Comparison of ENCODE assay signal across 8 cellular contexts in the genomic region with DNA sequence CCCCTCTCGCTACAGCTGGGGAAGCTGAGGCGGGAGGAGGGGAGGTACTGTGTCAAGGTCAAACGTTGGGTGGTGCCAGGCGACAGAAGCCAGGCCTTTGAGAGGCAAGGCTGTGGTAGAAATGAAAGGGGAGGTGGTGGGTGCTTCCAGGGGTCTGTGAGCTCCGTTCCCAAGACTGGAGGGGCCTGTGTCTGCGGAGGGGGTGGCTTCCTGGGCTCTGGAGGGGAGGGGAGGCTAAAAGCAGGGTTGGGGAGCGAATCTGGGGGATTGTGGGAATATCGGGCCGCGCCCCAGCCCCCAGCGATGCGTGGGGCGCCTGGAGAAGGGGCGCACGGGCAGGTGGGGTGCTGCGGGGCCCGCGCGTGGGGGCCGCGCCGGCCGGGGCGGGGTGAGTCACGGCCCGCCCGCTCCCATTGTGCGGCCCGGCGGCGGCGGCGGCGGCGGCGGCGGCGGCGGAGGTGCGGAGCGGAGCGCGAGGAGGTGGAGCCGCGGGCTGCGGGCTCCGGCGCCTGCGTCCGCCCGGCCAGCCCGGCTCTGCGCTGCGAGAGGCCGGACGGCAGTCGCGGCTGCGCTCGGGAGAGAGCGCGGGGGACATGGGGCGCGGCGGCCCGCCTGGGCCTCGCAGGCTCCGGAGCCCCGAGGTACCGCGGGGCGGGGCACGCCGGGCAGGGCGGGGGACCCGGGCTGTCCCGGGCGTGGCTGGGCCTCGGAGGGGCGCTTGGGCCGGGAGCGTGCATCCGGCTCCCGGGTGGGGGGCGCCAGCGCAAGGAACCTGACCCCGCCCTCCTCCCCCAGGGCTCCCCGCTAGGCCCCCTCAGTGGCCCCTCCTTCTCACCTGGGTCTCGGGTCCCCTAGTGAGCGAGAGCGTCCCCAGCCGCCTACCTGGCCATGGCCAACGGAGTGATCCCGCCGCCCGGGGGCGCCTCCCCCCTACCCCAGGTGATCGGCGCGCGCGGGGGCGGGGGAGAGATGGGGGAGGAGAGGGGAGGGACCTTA. TPM values are rescaled to one million over a fixed set of nuclear protein-coding genes. Genes with fewer than 3 reads are reported as not detected.
DNase-seq lines count a peak whose midpoint lies in the region; ATAC-seq and TF ChIP-seq lines count a peak whose summit lies in the region.

A gene with protein sequence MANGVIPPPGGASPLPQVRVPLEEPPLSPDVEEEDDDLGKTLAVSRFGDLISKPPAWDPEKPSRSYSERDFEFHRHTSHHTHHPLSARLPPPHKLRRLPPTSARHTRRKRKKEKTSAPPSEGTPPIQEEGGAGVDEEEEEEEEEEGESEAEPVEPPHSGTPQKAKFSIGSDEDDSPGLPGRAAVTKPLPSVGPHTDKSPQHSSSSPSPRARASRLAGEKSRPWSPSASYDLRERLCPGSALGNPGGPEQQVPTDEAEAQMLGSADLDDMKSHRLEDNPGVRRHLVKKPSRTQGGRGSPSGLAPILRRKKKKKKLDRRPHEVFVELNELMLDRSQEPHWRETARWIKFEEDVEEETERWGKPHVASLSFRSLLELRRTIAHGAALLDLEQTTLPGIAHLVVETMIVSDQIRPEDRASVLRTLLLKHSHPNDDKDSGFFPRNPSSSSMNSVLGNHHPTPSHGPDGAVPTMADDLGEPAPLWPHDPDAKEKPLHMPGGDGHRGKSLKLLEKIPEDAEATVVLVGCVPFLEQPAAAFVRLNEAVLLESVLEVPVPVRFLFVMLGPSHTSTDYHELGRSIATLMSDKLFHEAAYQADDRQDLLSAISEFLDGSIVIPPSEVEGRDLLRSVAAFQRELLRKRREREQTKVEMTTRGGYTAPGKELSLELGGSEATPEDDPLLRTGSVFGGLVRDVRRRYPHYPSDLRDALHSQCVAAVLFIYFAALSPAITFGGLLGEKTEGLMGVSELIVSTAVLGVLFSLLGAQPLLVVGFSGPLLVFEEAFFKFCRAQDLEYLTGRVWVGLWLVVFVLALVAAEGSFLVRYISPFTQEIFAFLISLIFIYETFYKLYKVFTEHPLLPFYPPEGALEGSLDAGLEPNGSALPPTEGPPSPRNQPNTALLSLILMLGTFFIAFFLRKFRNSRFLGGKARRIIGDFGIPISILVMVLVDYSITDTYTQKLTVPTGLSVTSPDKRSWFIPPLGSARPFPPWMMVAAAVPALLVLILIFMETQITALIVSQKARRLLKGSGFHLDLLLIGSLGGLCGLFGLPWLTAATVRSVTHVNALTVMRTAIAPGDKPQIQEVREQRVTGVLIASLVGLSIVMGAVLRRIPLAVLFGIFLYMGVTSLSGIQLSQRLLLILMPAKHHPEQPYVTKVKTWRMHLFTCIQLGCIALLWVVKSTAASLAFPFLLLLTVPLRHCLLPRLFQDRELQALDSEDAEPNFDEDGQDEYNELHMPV (plus strand): TSS at position 526 of the 996 bp plus-strand sequence. CDS start 363 bp downstream, at position 889.

- H3K9ac ChIP-seq in HUES6 (ENCODE audit: low read length): peak within 1 kb of the TSS; percentile 32

- no peak for TF ChIP-seq CTCF in CD4-positive, alpha-beta T cell (IDR thresholded peaks at IDR 0.05)
- peak in 2 of 12 donors; percentile 17 to 34 for TF ChIP-seq CTCF in heart left ventricle (IDR thresholded peaks at IDR 0.05)

- H3K27ac Mint-ChIP-seq in CD4-positive, alpha-beta T cell: no peak within 1 kb of the TSS
- H3K27ac Mint-ChIP-seq in activated naive CD8-positive, alpha-beta T cell: no peak within 1 kb of the TSS

- TF ChIP-seq POLR2A in heart left ventricle (IDR thresholded peaks at IDR 0.05): peak in 1 of 2 donors; percentile 34

- peaks cover 49% of the 10 kb centered on the region for H3K27me3 Mint-ChIP-seq in CD4-positive, alpha-beta T cell
- peaks cover 5% of the 10 kb centered on the region for H3K27me3 Mint-ChIP-seq in activated naive CD8-positive, alpha-beta T cell

- WGBS in heart left ventricle, 4 donors: 2 to 10% (median 3%) methylated on average over 24 to 103 of the region's 103 CpGs

- no peaks in the 10 kb centered on the region for H3K9me3 Mint-ChIP-seq in CD4-positive, alpha-beta T cell
- H3K9me3 Mint-ChIP-seq in activated naive CD8-positive, alpha-beta T cell (ENCODE audit: low read depth): no peaks in the 10 kb centered on the region

- H3K4me3 Mint-ChIP-seq in CD4-positive, alpha-beta T cell: peak within 1 kb of the TSS; percentile 81
- H3K4me3 Mint-ChIP-seq in activated naive CD8-positive, alpha-beta T cell: peak within 1 kb of the TSS; percentile 84

- H3K4me1 ChIP-seq in HUES6 (ENCODE audit: control insufficient read depth, insufficient read depth, low read length) (peaks cover 16% of the 10 kb centered on the region), heart left ventricle (peaks cover 0 to 67% (median 6%) of the 10 kb centered on the region in 12 donors)

- H3K4me3 ChIP-seq in HUES6 (ENCODE audit: low read depth, low read length) (peak within 1 kb of the TSS; percentile 59), heart left ventricle (peak within 1 kb of the TSS; percentile 44 to 71 (median 60))

- POLR2A ChIA-PET in CD4-positive, alpha-beta T cell (lab: Charles Lee): interaction anchor here (1.7 kb wide), 1 partner anchor 30 kb away, joined by 3 read pairs; a partner anchor contains a TSS

- DNase-seq in CD4-positive, alpha-beta T cell: peak in 2 of 10 experiments; percentile 11 to 30
- DNase-seq in heart left ventricle (peak in 3 of 5 donors; percentile 52 to 79 (median 67)), renal cortical epithelial cell (ENCODE audit: low read depth) (no peak)
- DNase-seq in stimulated activated CD4-positive, alpha-beta T cell treated with anti-CD3 and anti-CD28 coated beads, Interleukin-4, amount 100 ng/mL, for 4 hours: no peak
- no peak for DNase-seq in effector CD4-positive, alpha-beta T cell

- peaks cover 29% of the 10 kb centered on the region for H3K27me3 ChIP-seq in CD4-positive, alpha-beta T cell (ENCODE audit: control insufficient read depth, insufficient read depth, low read length)
- peaks cover 10% of the 10 kb centered on the region for H3K27me3 ChIP-seq in HUES6 (ENCODE audit: control insufficient read depth, insufficient read depth, low read length)
- H3K27me3 ChIP-seq in heart left ventricle: peaks cover 0 to 12% (median 6%) of the 10 kb centered on the region in 9 donors

- peak; percentile 69 for ATAC-seq in CD4-positive, alpha-beta T cell (ENCODE audit: poor library complexity)
- ATAC-seq in heart left ventricle (peak in 2 of 4 donors; percentile 8 to 14), GM21526 (IDR thresholded peaks at IDR 0.05; ENCODE audit: low FRiP score, unreplicated experiment) (no peak)

- H3K27ac ChIP-seq in CD4-positive, alpha-beta T cell (ENCODE audit: low read depth, low read length): no peak within 1 kb of the TSS
- H3K27ac ChIP-seq in HUES6 (ENCODE audit: low read depth, low read length): no peak within 1 kb of the TSS
- peak within 1 kb of the TSS; percentile 76 to 100 (median 95) for H3K27ac ChIP-seq in heart left ventricle

- H3K4me1 Mint-ChIP-seq in CD4-positive, alpha-beta T cell (ENCODE audit: low read depth): peaks cover 5% of the 10 kb centered on the region
- peaks cover 5% of the 10 kb centered on the region for H3K4me1 Mint-ChIP-seq in activated naive CD8-positive, alpha-beta T cell (ENCODE audit: low read depth)

- CTCF ChIA-PET in CD4-positive, alpha-beta T cell (lab: Charles Lee): no interaction called here

- H3K36me3 ChIP-seq in HUES6 (ENCODE audit: control insufficient read depth, insufficient read depth, low read length): peaks cover 3% of the 10 kb centered on the region; the same call in 1 of the 2 replicates
- peaks cover 0 to 5% (median 0%) of the 10 kb centered on the region in 9 donors for H3K36me3 ChIP-seq in heart left ventricle

- no peaks in the 10 kb centered on the region for H3K36me3 Mint-ChIP-seq in CD4-positive, alpha-beta T cell (ENCODE audit: low read depth)
- no peaks in the 10 kb centered on the region for H3K36me3 Mint-ChIP-seq in activated naive CD8-positive, alpha-beta T cell

- H3K9me3 ChIP-seq in CD4-positive, alpha-beta T cell (ENCODE audit: control insufficient read depth, low read length): no peaks in the 10 kb centered on the region
- H3K9me3 ChIP-seq in HUES6 (ENCODE audit: control insufficient read depth, insufficient read depth, low read depth, low read length): no peaks in the 10 kb centered on the region
- H3K9me3 ChIP-seq in heart left ventricle: no peaks in the 10 kb centered on the region

- intact Hi-C loops in CD4-positive, alpha-beta T cell (cut with DNase I, micrococcal nuclease): no loop called here
- intact Hi-C loops in heart left ventricle (cut with DNase I): loop anchor here in 2 of 10 donors (1.0 to 10.0 kb wide), 4 partner anchors 17 to 223 kb away; a partner anchor contains a TSS

RNA-seq across cellular contexts. Expression of the gene that starts here (rescaled TPM):
- total RNA-seq in CD4-positive, alpha-beta T cell: under 1 TPM; 0.16 to 0.20 TPM
- total RNA-seq in heart left ventricle (100 to 1,000 TPM; 249 to 507 (median 428) TPM), renal cortical epithelial cell (3.5 and 10.1 TPM in 2 replicates)
- 100 to 1,000 TPM; 236 to 250 TPM for polyA plus RNA-seq in heart left ventricle

Comparison
In these comparisons a context has a peak if more than half of its experiments do, and no peak if none do; other contexts are left out.
1. RNA of the gene that starts here (total RNA-seq): 249 to 507 TPM in heart left ventricle; 3.5 to 10.1 TPM in renal cortical epithelial cell and 0.16 to 0.20 TPM in CD4-positive, alpha-beta T cell; every median in the first group is over 10 times any median in the second.
2. Peak in ATAC-seq in CD4-positive, alpha-beta T cell; RNA of the gene not detected or under 1 TPM.
3. DNase-seq: peak in heart left ventricle (3 of 5); none in renal cortical epithelial cell (single experiment), stimulated activated CD4-positive, alpha-beta T cell treated with anti-CD3 and anti-CD28 coated beads, Interleukin-4, amount 100 ng/mL, for 4 hours (0 of 2) and effector CD4-positive, alpha-beta T cell (single experiment).
4. H3K27ac ChIP-seq: peak in heart left ventricle (12 of 12); none in CD4-positive, alpha-beta T cell (single experiment) and HUES6 (single experiment).